ENCODE assay signal across 1 cellular context in genomic region chr2:83900859-83901258, GRCh38.
TF ChIP-seq lines count a peak whose summit lies in the region.

No MANE protein-coding gene starts in this region.

TF ChIP-seq in SK-N-SH treated with all-trans-retinoic acid at 6 μM for 48 hours, 23 proteins besides CTCF, POLR2A, EP300 and RAD21 (continued from another document):
- TF ChIP-seq CSRNP3 (CRISPR knock-in tag; IDR thresholded peaks at IDR 0.05) (no peak), POU6F1 (CRISPR knock-in tag; IDR thresholded peaks at IDR 0.05; ENCODE audit: borderline replicate concordance, low read depth) (no peak), ZNF565 (CRISPR knock-in tag; conservative IDR thresholded peaks at IDR 0.05; ENCODE audit: low read depth) (no peak), ZFP30 (CRISPR knock-in tag; IDR thresholded peaks at IDR 0.05) (no peak), ZC3H10 (CRISPR knock-in tag; IDR thresholded peaks at IDR 0.05) (no peak)
